In the genomic region with DNA sequence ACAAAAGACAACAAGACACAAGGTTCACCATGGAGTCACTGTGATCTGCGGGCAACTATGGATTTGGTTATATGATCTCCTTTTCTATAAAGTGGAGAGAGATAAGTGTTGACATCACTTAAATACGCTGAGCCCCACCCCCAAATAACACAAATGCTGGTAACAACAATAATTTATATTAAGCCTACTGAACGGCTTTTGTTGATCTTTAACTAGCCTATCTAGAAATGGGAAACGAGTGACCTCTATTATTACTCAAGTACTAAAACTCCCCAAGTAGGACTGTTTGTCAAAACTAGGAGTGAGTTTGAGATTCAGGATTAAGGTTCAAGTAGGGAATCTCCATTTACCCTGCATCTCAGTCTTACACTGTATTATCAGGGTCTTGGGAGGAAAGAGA, we compare ENCODE assay signal across 11 cellular contexts. TPM values are rescaled to one million over a fixed set of nuclear protein-coding genes. Genes with fewer than 3 reads are reported as not detected.
A peak's percentile ranks its signal among the peaks of the same experiment; 100 is the strongest.
DNase-seq lines count a peak whose midpoint lies in the region; ATAC-seq and TF ChIP-seq lines count a peak whose summit lies in the region.
"Had no signal": no experiment of that assay in that cellular context is flagged by ENCODE, and none has a peak within 500 bp of the region (broad histone marks: within the 10 kb centered on the region; RNA-seq: fewer than 3 reads in every experiment).

No MANE protein-coding gene starts in this region.

- TF ChIP-seq CTCF in gastroesophageal sphincter (IDR thresholded peaks at IDR 0.05) (no peak), smooth muscle cell (IDR thresholded peaks at IDR 0.05; ENCODE audit: borderline replicate concordance, insufficient read depth, poor library complexity, severe bottlenecking) (no peak)

- peak overlapping the region; percentile 87 for H3K4me2 ChIP-seq in smooth muscle cell

- 59% methylated on average over 4 of the region's 4 CpGs for WGBS in gastroesophageal sphincter (ENCODE audit: low coverage in 1 of 2), 2 donors
- 56% methylated on average over 4 of the region's 4 CpGs for WGBS in smooth muscle cell (ENCODE audit: low lambda C conversion rate)

- no peaks in the 10 kb centered on the region for H3K36me3 ChIP-seq in SJCRH30
- no peaks in the 10 kb centered on the region for H3K36me3 ChIP-seq in gastroesophageal sphincter
- H3K36me3 ChIP-seq in smooth muscle cell (ENCODE audit: low read depth) = no peaks in the 10 kb centered on the region

- no peaks in the 10 kb centered on the region for H3K79me2 ChIP-seq in smooth muscle cell (ENCODE audit: low read depth)

- ATAC-seq in gastroesophageal sphincter = no peak
- no peak for ATAC-seq in GM21737 (IDR thresholded peaks at IDR 0.05; ENCODE audit: unreplicated experiment)

- H3K27ac ChIP-seq in SJCRH30 (peak overlapping the region; percentile 65), gastroesophageal sphincter (peak overlapping the region; percentile 65 to 87 (median 78)), smooth muscle cell (ENCODE audit: low read depth) (peak overlapping the region; percentile 100), substantia nigra (ENCODE audit: low read depth, low read length, poor library complexity, severe bottlenecking) (no peak overlapping the region)

- peaks cover 8% of the 10 kb centered on the region for H3F3A ChIP-seq in smooth muscle cell (ENCODE audit: low read depth)

- TF ChIP-seq EP300 in gastroesophageal sphincter (IDR thresholded peaks at IDR 0.05) = no peak

- H3K4me3 ChIP-seq in SJCRH30 = peak overlapping the region; percentile 52
- H3K4me3 ChIP-seq in gastroesophageal sphincter = no peak overlapping the region
- H3K4me3 ChIP-seq in smooth muscle cell = peak overlapping the region; percentile 49

- H3K9me3 ChIP-seq in SJCRH30 (replicated peaks) (no peaks in the 10 kb centered on the region), gastroesophageal sphincter (no peaks in the 10 kb centered on the region), smooth muscle cell (replicated peaks; ENCODE audit: low read depth) (no peaks in the 10 kb centered on the region)

- TF ChIP-seq POLR2A in gastroesophageal sphincter (IDR thresholded peaks at IDR 0.05) = no peak

- H4K20me1 ChIP-seq in smooth muscle cell (ENCODE audit: low read depth) = no peaks in the 10 kb centered on the region

- H3K4me1 ChIP-seq in SJCRH30 = 0 out of 2 replicates have a peak, but pooled peaks cover 2% of the 10 kb centered on the region
- H3K4me1 ChIP-seq in gastroesophageal sphincter = peaks cover 0 to 35% (median 14%) of the 10 kb centered on the region in 3 donors
- peaks cover 3% of the 10 kb centered on the region for H3K4me1 ChIP-seq in smooth muscle cell (ENCODE audit: low read depth)

- DNase-seq in ELR (ENCODE audit: low read depth) (peak; percentile 40), SJCRH30 (no peak), smooth muscle cell (lab: John Stamatoyannopoulos, UW; ENCODE audit: unreplicated experiment) (no peak), NCI-H526 treated with DMSO at 0.1 percent for 48 hours (lab: John Stamatoyannopoulos, UW) (no peak), substantia nigra (lab: John Stamatoyannopoulos, UW) (no peak), activated gamma-delta T cell (lab: John Stamatoyannopoulos, UW) (no peak)
- DNase-seq: activated CD8-positive, alpha-beta memory T cell treated with anti-CD3 and anti-CD28 coated beads, Interleukin-2, amount 50 U/mL, for 48 hours; NCI-H1694 treated with DMSO at 0.1 percent for 48 hours; retina had no signal

- peak overlapping the region; percentile 97 for H3K9ac ChIP-seq in smooth muscle cell (ENCODE audit: low read depth)

- no peak overlapping the region for H2AFZ ChIP-seq in smooth muscle cell (ENCODE audit: low read depth)

- H3K27me3 ChIP-seq in SJCRH30 = no peaks in the 10 kb centered on the region
- H3K27me3 ChIP-seq in gastroesophageal sphincter = no peaks in the 10 kb centered on the region
- no peaks in the 10 kb centered on the region for H3K27me3 ChIP-seq in smooth muscle cell (ENCODE audit: low read depth)

RNA-seq across cellular contexts. Expression of gene MAP3K7CL, which starts 52.2 kb away (rescaled TPM):
- total RNA-seq in SJCRH30 (2014; rRNA removed; shearing (Covaris generic)) = 20.2 and 24.0 TPM in 2 replicates
- total RNA-seq in gastroesophageal sphincter = 1 to 10 TPM; 1.5 to 2.6 (median 2.2) TPM
- total RNA-seq in smooth muscle cell = 1.3 and 2.5 TPM in 2 replicates
- polyA plus RNA-seq in smooth muscle cell = 3.0 and 3.7 TPM in 2 replicates

Comparison
In these comparisons a context has a peak if more than half of its experiments do, and no peak if none do; other contexts are left out.
1. H3K4me3 ChIP-seq: peak in SJCRH30 (single experiment) and smooth muscle cell (single experiment); none in gastroesophageal sphincter (0 of 2).